In the genomic region with DNA sequence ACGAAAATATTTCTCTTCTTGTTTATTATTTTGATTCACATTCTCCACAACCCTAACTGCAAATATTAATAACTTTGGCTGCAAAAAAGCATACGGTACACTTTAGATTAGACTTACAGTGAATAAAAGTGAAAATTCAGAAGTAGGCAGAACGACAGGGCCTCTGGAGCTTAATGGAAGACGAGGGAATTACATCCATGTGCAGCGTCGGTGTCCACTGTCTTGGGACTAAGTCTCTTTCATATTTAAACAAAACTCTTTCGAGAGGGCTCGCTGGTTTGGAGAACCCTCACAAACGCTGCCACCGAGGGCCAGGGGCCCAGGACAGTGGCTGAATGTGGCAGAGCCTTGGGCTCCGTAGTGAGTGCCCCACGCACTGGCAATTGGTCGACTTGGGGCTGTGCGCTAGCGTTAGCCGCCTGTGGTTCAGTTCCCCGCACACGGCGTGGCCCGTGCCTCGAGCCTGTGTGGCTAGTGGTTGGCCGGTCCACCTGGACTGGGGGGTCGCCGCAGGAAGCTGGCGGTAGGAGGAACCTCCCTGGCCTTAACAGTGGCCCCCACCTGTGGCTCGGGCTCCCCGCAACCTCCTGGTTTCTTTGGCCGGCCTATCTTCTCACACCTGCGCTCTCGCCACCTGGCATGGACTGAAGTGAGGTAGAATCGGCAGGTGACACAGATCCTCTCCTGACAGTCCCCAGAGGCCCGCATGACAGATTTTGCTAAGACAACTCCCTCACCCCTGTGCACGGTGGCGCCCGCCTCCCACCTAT, we compare ENCODE assay signal across 1 cellular context.
TF ChIP-seq lines count a peak whose summit lies in the region.

No MANE protein-coding gene starts in this region.

TF ChIP-seq in HepG2, 621 proteins besides CTCF, POLR2A, EP300 and RAD21 (continued from another document and continues in another):
- TF ChIP-seq, protein P1, sequence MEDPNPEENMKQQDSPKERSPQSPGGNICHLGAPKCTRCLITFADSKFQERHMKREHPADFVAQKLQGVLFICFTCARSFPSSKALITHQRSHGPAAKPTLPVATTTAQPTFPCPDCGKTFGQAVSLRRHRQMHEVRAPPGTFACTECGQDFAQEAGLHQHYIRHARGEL (CRISPR knock-in tag; IDR thresholded peaks at IDR 0.05), result no peak
- TF ChIP-seq, protein P2, sequence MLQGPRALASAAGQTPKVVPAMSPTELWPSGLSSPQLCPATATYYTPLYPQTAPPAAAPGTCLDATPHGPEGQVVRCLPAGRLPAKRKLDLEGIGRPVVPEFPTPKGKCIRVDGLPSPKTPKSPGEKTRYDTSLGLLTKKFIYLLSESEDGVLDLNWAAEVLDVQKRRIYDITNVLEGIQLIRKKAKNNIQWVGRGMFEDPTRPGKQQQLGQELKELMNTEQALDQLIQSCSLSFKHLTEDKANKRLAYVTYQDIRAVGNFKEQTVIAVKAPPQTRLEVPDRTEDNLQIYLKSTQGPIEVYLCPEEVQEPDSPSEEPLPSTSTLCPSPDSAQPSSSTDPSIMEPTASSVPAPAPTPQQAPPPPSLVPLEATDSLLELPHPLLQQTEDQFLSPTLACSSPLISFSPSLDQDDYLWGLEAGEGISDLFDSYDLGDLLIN (CRISPR knock-in tag; IDR thresholded peaks at IDR 0.05; ENCODE audit: borderline replicate concordance), result no peak
- TF ChIP-seq, protein P3, sequence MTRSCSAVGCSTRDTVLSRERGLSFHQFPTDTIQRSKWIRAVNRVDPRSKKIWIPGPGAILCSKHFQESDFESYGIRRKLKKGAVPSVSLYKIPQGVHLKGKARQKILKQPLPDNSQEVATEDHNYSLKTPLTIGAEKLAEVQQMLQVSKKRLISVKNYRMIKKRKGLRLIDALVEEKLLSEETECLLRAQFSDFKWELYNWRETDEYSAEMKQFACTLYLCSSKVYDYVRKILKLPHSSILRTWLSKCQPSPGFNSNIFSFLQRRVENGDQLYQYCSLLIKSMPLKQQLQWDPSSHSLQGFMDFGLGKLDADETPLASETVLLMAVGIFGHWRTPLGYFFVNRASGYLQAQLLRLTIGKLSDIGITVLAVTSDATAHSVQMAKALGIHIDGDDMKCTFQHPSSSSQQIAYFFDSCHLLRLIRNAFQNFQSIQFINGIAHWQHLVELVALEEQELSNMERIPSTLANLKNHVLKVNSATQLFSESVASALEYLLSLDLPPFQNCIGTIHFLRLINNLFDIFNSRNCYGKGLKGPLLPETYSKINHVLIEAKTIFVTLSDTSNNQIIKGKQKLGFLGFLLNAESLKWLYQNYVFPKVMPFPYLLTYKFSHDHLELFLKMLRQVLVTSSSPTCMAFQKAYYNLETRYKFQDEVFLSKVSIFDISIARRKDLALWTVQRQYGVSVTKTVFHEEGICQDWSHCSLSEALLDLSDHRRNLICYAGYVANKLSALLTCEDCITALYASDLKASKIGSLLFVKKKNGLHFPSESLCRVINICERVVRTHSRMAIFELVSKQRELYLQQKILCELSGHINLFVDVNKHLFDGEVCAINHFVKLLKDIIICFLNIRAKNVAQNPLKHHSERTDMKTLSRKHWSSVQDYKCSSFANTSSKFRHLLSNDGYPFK (CRISPR knock-in tag; IDR thresholded peaks at IDR 0.05; ENCODE audit: borderline replicate concordance), result no peak
- TF ChIP-seq ZSCAN20 (CRISPR knock-in tag; IDR thresholded peaks at IDR 0.05; ENCODE audit: borderline replicate concordance) (no peak), ZNF224 (CRISPR knock-in tag; IDR thresholded peaks at IDR 0.05) (0 out of 2 replicates have a peak, but pooled peaks have one; percentile 20), ZNF253 (CRISPR knock-in tag; IDR thresholded peaks at IDR 0.05; ENCODE audit: borderline replicate concordance) (no peak), ZNF879 (CRISPR knock-in tag; IDR thresholded peaks at IDR 0.05) (no peak), ZNF766 (CRISPR knock-in tag; IDR thresholded peaks at IDR 0.05; ENCODE audit: borderline replicate concordance) (no peak), CREM (IDR thresholded peaks at IDR 0.05) (no peak), CREM (CRISPR knock-in tag; IDR thresholded peaks at IDR 0.05) (no peak), ZNF816 (CRISPR knock-in tag; IDR thresholded peaks at IDR 0.05; ENCODE audit: borderline replicate concordance) (no peak), EZH2 (conservative IDR thresholded peaks at IDR 0.05; ENCODE audit: low read depth, low read length) (peak; percentile 3; the same call in 1 of the 2 replicates), ZNF296 (CRISPR knock-in tag; conservative IDR thresholded peaks at IDR 0.05) (no peak), MAF1 (CRISPR knock-in tag; IDR thresholded peaks at IDR 0.05; ENCODE audit: borderline replicate concordance) (0 out of 2 replicates have a peak, but pooled peaks have one; percentile 44), FOXJ3 (CRISPR knock-in tag; IDR thresholded peaks at IDR 0.05; ENCODE audit: borderline replicate concordance) (no peak), ZNF10 (CRISPR knock-in tag; IDR thresholded peaks at IDR 0.05; ENCODE audit: borderline replicate concordance, low read depth) (no peak), PITX1 (CRISPR knock-in tag; IDR thresholded peaks at IDR 0.05) (no peak), ZNF841 (CRISPR knock-in tag; IDR thresholded peaks at IDR 0.05; ENCODE audit: borderline replicate concordance) (no peak), JUN (CRISPR knock-in tag; IDR thresholded peaks at IDR 0.05) (no peak), DNMT1 (CRISPR knock-in tag; IDR thresholded peaks at IDR 0.05) (no peak), SIX1 (CRISPR knock-in tag; IDR thresholded peaks at IDR 0.05; ENCODE audit: borderline replicate concordance) (no peak), ZNF546 (CRISPR knock-in tag; conservative IDR thresholded peaks at IDR 0.05) (no peak), GLI4 (CRISPR knock-in tag; IDR thresholded peaks at IDR 0.05; ENCODE audit: borderline replicate concordance) (no peak), FOSL1 (CRISPR knock-in tag; IDR thresholded peaks at IDR 0.05; ENCODE audit: borderline replicate concordance) (no peak; the same call in 1 of the 2 replicates), CBX2 (IDR thresholded peaks at IDR 0.05; ENCODE audit: low read depth, low read length) (no peak), CBX2 (CRISPR knock-in tag; IDR thresholded peaks at IDR 0.05; ENCODE audit: low read depth) (no peak), ERF (CRISPR knock-in tag; IDR thresholded peaks at IDR 0.05) (no peak), PAX8 (CRISPR knock-in tag; IDR thresholded peaks at IDR 0.05; ENCODE audit: borderline replicate concordance) (no peak), ZFYVE20 (CRISPR knock-in tag; IDR thresholded peaks at IDR 0.05; ENCODE audit: borderline replicate concordance, low read depth) (no peak)
- TF ChIP-seq, protein P4, sequence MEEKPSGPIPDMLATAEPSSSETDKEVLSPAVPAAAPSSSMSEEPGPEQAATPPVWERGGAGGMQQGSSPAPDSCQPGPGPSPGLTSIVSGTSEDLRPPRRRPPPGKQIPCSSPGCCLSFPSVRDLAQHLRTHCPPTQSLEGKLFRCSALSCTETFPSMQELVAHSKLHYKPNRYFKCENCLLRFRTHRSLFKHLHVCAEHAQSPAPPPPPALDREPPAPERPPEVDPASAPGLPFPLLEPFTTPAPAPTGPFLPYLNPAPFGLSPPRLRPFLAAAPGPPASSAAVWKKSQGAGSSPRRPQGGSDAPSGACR (CRISPR knock-in tag; IDR thresholded peaks at IDR 0.05), result no peak
- TF ChIP-seq, protein P5, sequence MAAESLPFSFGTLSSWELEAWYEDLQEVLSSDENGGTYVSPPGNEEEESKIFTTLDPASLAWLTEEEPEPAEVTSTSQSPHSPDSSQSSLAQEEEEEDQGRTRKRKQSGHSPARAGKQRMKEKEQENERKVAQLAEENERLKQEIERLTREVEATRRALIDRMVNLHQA (CRISPR knock-in tag; IDR thresholded peaks at IDR 0.05), result no peak
- TF ChIP-seq, protein P6, sequence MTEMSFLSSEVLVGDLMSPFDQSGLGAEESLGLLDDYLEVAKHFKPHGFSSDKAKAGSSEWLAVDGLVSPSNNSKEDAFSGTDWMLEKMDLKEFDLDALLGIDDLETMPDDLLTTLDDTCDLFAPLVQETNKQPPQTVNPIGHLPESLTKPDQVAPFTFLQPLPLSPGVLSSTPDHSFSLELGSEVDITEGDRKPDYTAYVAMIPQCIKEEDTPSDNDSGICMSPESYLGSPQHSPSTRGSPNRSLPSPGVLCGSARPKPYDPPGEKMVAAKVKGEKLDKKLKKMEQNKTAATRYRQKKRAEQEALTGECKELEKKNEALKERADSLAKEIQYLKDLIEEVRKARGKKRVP (CRISPR knock-in tag; IDR thresholded peaks at IDR 0.05), result no peak
- TF ChIP-seq, protein P7, sequence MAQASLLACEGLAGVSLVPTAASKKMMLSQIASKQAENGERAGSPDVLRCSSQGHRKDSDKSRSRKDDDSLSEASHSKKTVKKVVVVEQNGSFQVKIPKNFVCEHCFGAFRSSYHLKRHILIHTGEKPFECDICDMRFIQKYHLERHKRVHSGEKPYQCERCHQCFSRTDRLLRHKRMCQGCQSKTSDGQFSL (CRISPR knock-in tag; IDR thresholded peaks at IDR 0.05), result no peak
- TF ChIP-seq, protein P8, sequence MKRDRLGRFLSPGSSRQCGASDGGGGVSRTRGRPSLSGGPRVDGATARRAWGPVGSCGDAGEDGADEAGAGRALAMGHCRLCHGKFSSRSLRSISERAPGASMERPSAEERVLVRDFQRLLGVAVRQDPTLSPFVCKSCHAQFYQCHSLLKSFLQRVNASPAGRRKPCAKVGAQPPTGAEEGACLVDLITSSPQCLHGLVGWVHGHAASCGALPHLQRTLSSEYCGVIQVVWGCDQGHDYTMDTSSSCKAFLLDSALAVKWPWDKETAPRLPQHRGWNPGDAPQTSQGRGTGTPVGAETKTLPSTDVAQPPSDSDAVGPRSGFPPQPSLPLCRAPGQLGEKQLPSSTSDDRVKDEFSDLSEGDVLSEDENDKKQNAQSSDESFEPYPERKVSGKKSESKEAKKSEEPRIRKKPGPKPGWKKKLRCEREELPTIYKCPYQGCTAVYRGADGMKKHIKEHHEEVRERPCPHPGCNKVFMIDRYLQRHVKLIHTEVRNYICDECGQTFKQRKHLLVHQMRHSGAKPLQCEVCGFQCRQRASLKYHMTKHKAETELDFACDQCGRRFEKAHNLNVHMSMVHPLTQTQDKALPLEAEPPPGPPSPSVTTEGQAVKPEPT (CRISPR knock-in tag; IDR thresholded peaks at IDR 0.05; ENCODE audit: low read depth), result no peak
- TF ChIP-seq, protein P9, sequence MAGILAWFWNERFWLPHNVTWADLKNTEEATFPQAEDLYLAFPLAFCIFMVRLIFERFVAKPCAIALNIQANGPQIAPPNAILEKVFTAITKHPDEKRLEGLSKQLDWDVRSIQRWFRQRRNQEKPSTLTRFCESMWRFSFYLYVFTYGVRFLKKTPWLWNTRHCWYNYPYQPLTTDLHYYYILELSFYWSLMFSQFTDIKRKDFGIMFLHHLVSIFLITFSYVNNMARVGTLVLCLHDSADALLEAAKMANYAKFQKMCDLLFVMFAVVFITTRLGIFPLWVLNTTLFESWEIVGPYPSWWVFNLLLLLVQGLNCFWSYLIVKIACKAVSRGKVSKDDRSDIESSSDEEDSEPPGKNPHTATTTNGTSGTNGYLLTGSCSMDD (CRISPR knock-in tag; IDR thresholded peaks at IDR 0.05), result no peak
- TF ChIP-seq, protein P10, sequence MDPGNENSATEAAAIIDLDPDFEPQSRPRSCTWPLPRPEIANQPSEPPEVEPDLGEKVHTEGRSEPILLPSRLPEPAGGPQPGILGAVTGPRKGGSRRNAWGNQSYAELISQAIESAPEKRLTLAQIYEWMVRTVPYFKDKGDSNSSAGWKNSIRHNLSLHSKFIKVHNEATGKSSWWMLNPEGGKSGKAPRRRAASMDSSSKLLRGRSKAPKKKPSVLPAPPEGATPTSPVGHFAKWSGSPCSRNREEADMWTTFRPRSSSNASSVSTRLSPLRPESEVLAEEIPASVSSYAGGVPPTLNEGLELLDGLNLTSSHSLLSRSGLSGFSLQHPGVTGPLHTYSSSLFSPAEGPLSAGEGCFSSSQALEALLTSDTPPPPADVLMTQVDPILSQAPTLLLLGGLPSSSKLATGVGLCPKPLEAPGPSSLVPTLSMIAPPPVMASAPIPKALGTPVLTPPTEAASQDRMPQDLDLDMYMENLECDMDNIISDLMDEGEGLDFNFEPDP (CRISPR knock-in tag; conservative IDR thresholded peaks at IDR 0.05), result 0 out of 2 replicates have a peak, but pooled peaks have one; percentile 50
- TF ChIP-seq, protein P11, sequence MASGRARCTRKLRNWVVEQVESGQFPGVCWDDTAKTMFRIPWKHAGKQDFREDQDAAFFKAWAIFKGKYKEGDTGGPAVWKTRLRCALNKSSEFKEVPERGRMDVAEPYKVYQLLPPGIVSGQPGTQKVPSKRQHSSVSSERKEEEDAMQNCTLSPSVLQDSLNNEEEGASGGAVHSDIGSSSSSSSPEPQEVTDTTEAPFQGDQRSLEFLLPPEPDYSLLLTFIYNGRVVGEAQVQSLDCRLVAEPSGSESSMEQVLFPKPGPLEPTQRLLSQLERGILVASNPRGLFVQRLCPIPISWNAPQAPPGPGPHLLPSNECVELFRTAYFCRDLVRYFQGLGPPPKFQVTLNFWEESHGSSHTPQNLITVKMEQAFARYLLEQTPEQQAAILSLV (CRISPR knock-in tag; IDR thresholded peaks at IDR 0.05; ENCODE audit: borderline replicate concordance), result no peak
